23 cellular contexts compared by ENCODE assay signal in the genomic region with DNA sequence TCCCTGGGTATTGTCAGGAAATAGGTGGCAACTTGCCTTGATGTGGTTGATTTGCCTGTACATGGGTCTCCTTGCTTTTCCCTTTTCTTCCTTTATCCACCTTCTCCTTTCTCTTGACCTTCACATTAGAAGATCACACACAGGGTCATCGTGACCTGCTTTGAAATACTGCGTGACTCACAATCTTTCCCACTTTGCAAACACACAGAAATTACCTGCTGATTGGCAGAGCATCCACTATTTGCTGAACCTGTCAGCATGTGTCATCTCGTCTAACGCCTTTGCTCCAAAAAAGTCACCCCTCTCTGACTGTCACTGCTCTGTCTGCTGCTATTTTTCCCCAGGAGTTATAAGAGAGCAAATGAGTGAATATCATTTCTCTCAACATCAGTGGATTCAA.
DNase-seq lines count a peak whose midpoint lies in the region; ATAC-seq and TF ChIP-seq lines count a peak whose summit lies in the region.
"Had no signal": no experiment of that assay in that cellular context is flagged by ENCODE, and none has a peak within 500 bp of the region (broad histone marks: within the 10 kb centered on the region; RNA-seq: fewer than 3 reads in every experiment).

No MANE protein-coding gene starts in this region.

- H3K36me3 ChIP-seq in HCT116 (ENCODE audit: control insufficient read depth in 1 of 2, insufficient read depth in 2 of 2, low read length in 2 of 2) (no peaks in the 10 kb centered on the region), neural cell (ENCODE audit: insufficient read depth, low read length) (no peaks in the 10 kb centered on the region)
- H3K36me3 ChIP-seq: Peyer's patch had no signal

- TF ChIP-seq RAD21 in HCT116 (IDR thresholded peaks at IDR 0.05; ENCODE audit: low read depth) (no peak), neural cell (conservative IDR thresholded peaks at IDR 0.05) (no peak)

- intact Hi-C loops in HCT116 (cut with micrococcal nuclease): loop anchor here (5.0 to 10.0 kb wide), 2 partner anchors 84 to 794 kb away; no protein-coding TSS in a partner anchor

- peaks cover 39% of the 10 kb centered on the region for H3K27me3 Mint-ChIP-seq in activated CD8-positive, alpha-beta T cell treated with anti-CD3 and anti-CD28 coated beads, Interleukin-2, amount 10 ng/mL, durations not matched to agents 7 days and 5 days (ENCODE audit: low read depth)

- peaks cover 3 to 12% of the 10 kb centered on the region in 2 experiments; a peak in 2 of 4 replicates for H3K4me1 ChIP-seq in HCT116 (ENCODE audit: control insufficient read depth in 1 of 2, insufficient read depth in 2 of 2, low read length in 2 of 2)
- H3K4me1 ChIP-seq: Peyer's patch had no signal

- H3K4me2 ChIP-seq in HCT116 (ENCODE audit: low read length) (peak overlapping the region; percentile 9; the same call in 1 of the 2 replicates), neural cell (ENCODE audit: low read length) (no peak overlapping the region)

- ATAC-seq in HCT116: peak; percentile 53
- no peak for ATAC-seq in activated CD8-positive, alpha-beta T cell treated with anti-CD3 and anti-CD28 coated beads, Interleukin-2, amount 10 ng/mL, durations not matched to agents 7 days and 5 days

- RAD21 ChIA-PET in HCT116 (lab: Charles Lee; ENCODE audit: low non-redundant PET in 1 of 2, low total read pairs in 2 of 2, uncharacterized antibody in 2 of 2, unreplicated experiment in 2 of 2): no interaction called here

- no peak overlapping the region for H3K4me3 ChIP-seq in HCT116 (replicated peaks in 1 of 2; ENCODE audit: low read depth in 1 of 2, low read length in 2 of 2)
- H3K4me3 ChIP-seq in neural cell (ENCODE audit: low read length): peak overlapping the region; percentile 22
- H3K4me3 ChIP-seq: Peyer's patch, SK-N-MC had no signal

- no peak overlapping the region for H3K27ac Mint-ChIP-seq in activated CD8-positive, alpha-beta T cell treated with anti-CD3 and anti-CD28 coated beads, Interleukin-2, amount 10 ng/mL, durations not matched to agents 7 days and 5 days
- H3K27ac Mint-ChIP-seq: CD4-positive, alpha-beta memory T cell; T-helper 1 cell treated with Interleukin-12 subunit alpha and Interleukin-12 subunit beta and Interleukin-4 antibody, amounts not matched to agents 30 μg/mL and 1 μg/mL, for 36 hours had no signal

- no peaks in the 10 kb centered on the region for H3K9me3 Mint-ChIP-seq in activated CD8-positive, alpha-beta T cell treated with anti-CD3 and anti-CD28 coated beads, Interleukin-2, amount 10 ng/mL, durations not matched to agents 7 days and 5 days (ENCODE audit: insufficient read depth)
- H3K9me3 Mint-ChIP-seq: T-helper 1 cell treated with Interleukin-12 subunit alpha and Interleukin-12 subunit beta and Interleukin-4 antibody, amounts not matched to agents 30 μg/mL and 1 μg/mL, for 36 hours had no signal

- H3K27ac ChIP-seq in HCT116 (ENCODE audit: low read depth, low read length) (no peak overlapping the region), neural cell (ENCODE audit: low read length) (peak overlapping the region; percentile 67)
- H3K27ac ChIP-seq: HL-60, Peyer's patch, SK-N-MC had no signal

- POLR2A ChIA-PET in HCT116 (lab: Charles Lee): no interaction called here
- POLR2A ChIA-PET in activated CD8-positive, alpha-beta T cell treated with anti-CD3 and anti-CD28 coated beads, Interleukin-2, amount 10 ng/mL, durations not matched to agents 7 days and 5 days (lab: Charles Lee): no interaction called here

- no peak overlapping the region for H2AFZ ChIP-seq in HCT116 (ENCODE audit: low read depth, low read length, poor library complexity, severe bottlenecking)
- H2AFZ ChIP-seq in neural cell (ENCODE audit: low read depth, low read length): no peak overlapping the region

- peaks cover 29% of the 10 kb centered on the region for H3K27me3 ChIP-seq in HCT116 (ENCODE audit: insufficient read depth, low read length)
- H3K27me3 ChIP-seq in neural cell (ENCODE audit: insufficient read depth, low read depth, low read length): no peaks in the 10 kb centered on the region
- H3K27me3 ChIP-seq: Peyer's patch had no signal

- no peak overlapping the region for H3K4me3 Mint-ChIP-seq in activated CD8-positive, alpha-beta T cell treated with anti-CD3 and anti-CD28 coated beads, Interleukin-2, amount 10 ng/mL, durations not matched to agents 7 days and 5 days
- H3K4me3 Mint-ChIP-seq: CD4-positive, alpha-beta memory T cell; T-helper 1 cell treated with Interleukin-12 subunit alpha and Interleukin-12 subunit beta and Interleukin-4 antibody, amounts not matched to agents 30 μg/mL and 1 μg/mL, for 36 hours had no signal

- DNase-seq in HCT116 (ENCODE audit: low read depth, low spot score) (peak; percentile 10), NCI-H2227 (lab: John Stamatoyannopoulos, UW; ENCODE audit: unreplicated experiment) (peak; percentile 51), RKO (ENCODE audit: low spot score) (peak; percentile 16), mesenteric fat pad (ENCODE audit: low spot score) (no peak)
- no peak for DNase-seq in activated T-cell treated with anti-CD3 and anti-CD28 coated beads, Interleukin-2, amount 50 U/mL, for 48 hours
- no peak for DNase-seq in activated CD8-positive, alpha-beta T cell treated with anti-CD3 and anti-CD28 coated beads, Interleukin-2, amount 10 ng/mL, durations not matched to agents 7 days and 5 days
- DNase-seq: C1 segment of cervical spinal cord; CD4-positive, alpha-beta memory T cell; COR-L47; DMS79 treated with DMSO at 0.1 percent for 48 hours; GF-D8; GOT3; Kasumi-1; NCI-H187; NCI-H2081 treated with DMSO at 0.1 percent for 48 hours; NCI-H2171; NCI-H524; Peyer's patch; SIG-M5 had no signal

- no TSS peak for BruUV-seq in HCT116 (replicated peaks; lab: Mats Ljungman, UMichigan)

- H3K9me3 ChIP-seq in HCT116 (ENCODE audit: control insufficient read depth in 1 of 2, insufficient read depth in 1 of 2, low read depth in 1 of 2, low read length in 2 of 2) (no peaks in the 10 kb centered on the region), neural cell (ENCODE audit: low read length) (no peaks in the 10 kb centered on the region)
- H3K9me3 ChIP-seq: Peyer's patch had no signal

- H3K79me2 ChIP-seq in HCT116 (ENCODE audit: insufficient read depth, low read length): no peaks in the 10 kb centered on the region
- H3K79me2 ChIP-seq in neural cell (replicated peaks; ENCODE audit: insufficient read depth, low read length): no peaks in the 10 kb centered on the region

- TF ChIP-seq CTCF in HCT116 (IDR thresholded peaks at IDR 0.05 in 2 of 3, conservative IDR thresholded peaks at IDR 0.05 in 1 of 3; ENCODE audit: borderline replicate concordance in 1 of 3, insufficient read depth in 1 of 3, low read depth in 2 of 3, low read length in 2 of 3): no peak
- TF ChIP-seq CTCF in neural cell (IDR thresholded peaks at IDR 0.05; ENCODE audit: poor library complexity, severe bottlenecking): no peak

- H3K4me1 Mint-ChIP-seq in activated CD8-positive, alpha-beta T cell treated with anti-CD3 and anti-CD28 coated beads, Interleukin-2, amount 10 ng/mL, durations not matched to agents 7 days and 5 days (ENCODE audit: low read depth): no peaks in the 10 kb centered on the region
- H3K4me1 Mint-ChIP-seq: CD4-positive, alpha-beta memory T cell had no signal

- CTCF ChIA-PET in HCT116 (lab: Charles Lee): no interaction called here
- CTCF ChIA-PET in activated CD8-positive, alpha-beta T cell treated with anti-CD3 and anti-CD28 coated beads, Interleukin-2, amount 10 ng/mL, durations not matched to agents 7 days and 5 days (lab: Charles Lee): no interaction called here

- H4K20me1 ChIP-seq in HCT116 (ENCODE audit: insufficient read depth) (no peaks in the 10 kb centered on the region), neural cell (ENCODE audit: insufficient read depth) (no peaks in the 10 kb centered on the region)

- no peaks in the 10 kb centered on the region for H3F3A ChIP-seq in neural cell (ENCODE audit: insufficient read depth, low read length, poor library complexity, severe bottlenecking)

- no peaks in the 10 kb centered on the region for H3K9me2 ChIP-seq in HCT116 (ENCODE audit: insufficient read depth)
- H3K9me2 ChIP-seq in neural cell (ENCODE audit: insufficient read depth, low read length): no peaks in the 10 kb centered on the region

- peak; percentile 85 for TF ChIP-seq EP300 in neural cell (conservative IDR thresholded peaks at IDR 0.05; ENCODE audit: poor library complexity, severe bottlenecking)

- H3K9ac ChIP-seq in HCT116 (ENCODE audit: low read length): no peak overlapping the region
- H3K9ac ChIP-seq in neural cell (ENCODE audit: low read length): peak overlapping the region; percentile 3

- no peak for TF ChIP-seq POLR2A in HCT116 (IDR thresholded peaks at IDR 0.05; ENCODE audit: borderline replicate concordance, extremely low read depth, insufficient read depth, insufficient read length)

- no peaks in the 10 kb centered on the region for H3K36me3 Mint-ChIP-seq in activated CD8-positive, alpha-beta T cell treated with anti-CD3 and anti-CD28 coated beads, Interleukin-2, amount 10 ng/mL, durations not matched to agents 7 days and 5 days (ENCODE audit: low read depth)
- H3K36me3 Mint-ChIP-seq: CD4-positive, alpha-beta memory T cell had no signal

TF ChIP-seq in HCT116, 20 proteins besides CTCF, POLR2A, EP300 and RAD21:
- peak; percentile 89 for TF ChIP-seq TCF7L2 (IDR thresholded peaks at IDR 0.05; ENCODE audit: borderline replicate concordance, extremely low read depth, insufficient read depth, insufficient read length)
- 0 out of 2 replicates have a peak, but pooled peaks have one; percentile 20 for TF ChIP-seq FOSL1 (IDR thresholded peaks at IDR 0.05; ENCODE audit: low read depth)
- TF ChIP-seq ZNF274 (IDR thresholded peaks at IDR 0.05; ENCODE audit: low read depth, low read length): no peak

Comparison
In these comparisons a context has a peak if more than half of its experiments do, and no peak if none do; other contexts are left out.
1. DNase-seq: peak in HCT116 (single experiment), NCI-H2227 (single experiment) and RKO (single experiment); none in activated T-cell treated with anti-CD3 and anti-CD28 coated beads, Interleukin-2, amount 50 U/mL, for 48 hours (0 of 2), activated CD8-positive, alpha-beta T cell treated with anti-CD3 and anti-CD28 coated beads, Interleukin-2, amount 10 ng/mL, durations not matched to agents 7 days and 5 days (single experiment) and mesenteric fat pad (single experiment).